Comparison of ENCODE assay signal across 22 cellular contexts in the genomic region with DNA sequence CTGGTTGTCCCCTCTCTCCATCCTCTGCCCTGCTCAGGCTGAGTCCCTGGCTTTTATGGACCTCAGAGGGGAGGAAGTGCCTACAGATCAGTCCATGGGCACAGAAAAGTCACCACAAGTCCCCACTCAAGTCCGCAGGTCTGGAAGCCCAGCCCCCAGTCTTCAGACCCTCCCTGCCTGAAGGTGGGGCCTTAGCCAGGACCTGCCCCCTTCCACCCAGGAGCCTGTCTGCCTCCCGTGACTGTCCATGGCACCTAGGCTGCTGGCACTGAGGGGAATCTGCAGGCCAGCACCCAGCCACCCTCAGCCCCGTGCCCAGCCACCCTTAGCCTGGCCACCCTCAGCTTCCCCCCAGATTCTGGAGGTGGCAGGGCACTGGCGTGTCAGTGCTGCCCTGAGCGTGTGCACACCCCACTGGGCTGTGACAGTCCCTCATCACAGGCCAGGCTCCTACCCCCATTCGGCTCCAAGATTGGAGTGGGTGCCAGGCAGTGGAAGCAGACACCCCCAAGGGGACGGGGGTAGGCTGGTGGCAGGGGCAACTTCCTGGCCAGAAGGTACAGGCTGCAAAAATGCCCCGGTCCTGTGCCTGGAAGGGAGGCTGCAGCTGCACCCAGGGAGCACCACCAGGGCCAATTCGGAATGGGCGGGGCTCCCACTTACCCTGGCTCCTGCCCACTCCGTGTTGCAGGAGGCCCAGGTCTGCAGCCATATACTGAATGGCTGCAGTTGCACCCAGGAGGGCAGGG.
A peak's percentile ranks its signal among the peaks of the same experiment; 100 is the strongest.
DNase-seq lines count a peak whose midpoint lies in the region; ATAC-seq, FAIRE-seq and TF ChIP-seq lines count a peak whose summit lies in the region.
"Had no signal": no experiment of that assay in that cellular context is flagged by ENCODE, and none has a peak within 500 bp of the region (broad histone marks: within the 10 kb centered on the region; RNA-seq: fewer than 3 reads in every experiment).

No MANE protein-coding gene starts in this region.

- H3K9me3 ChIP-seq in H1 (ENCODE audit: insufficient read depth in 2 of 2, low read depth in 1 of 2, low read length in 1 of 2) (peaks cover 6 to 8% of the 10 kb centered on the region in 2 experiments; a peak in 3 of 4 replicates), spleen (peaks cover 0 to 4% (median 0%) of the 10 kb centered on the region in 8 donors)
- H3K9me3 ChIP-seq: A549, Peyer's patch had no signal

- no peak overlapping the region for H3K23ac ChIP-seq in H1 (ENCODE audit: insufficient read length)

- H3K4me3 ChIP-seq in H1 (ENCODE audit: extremely low read depth in 1 of 4, insufficient read depth in 2 of 4, low read depth in 3 of 4, low read length in 4 of 4) (no peak overlapping the region), spleen (no peak overlapping the region)
- H3K4me3 ChIP-seq: A549, Peyer's patch had no signal

- H3K27me3 ChIP-seq in H1 (replicated peaks in 1 of 4; ENCODE audit: control insufficient read depth in 3 of 4, extremely low read depth in 1 of 4, insufficient read depth in 3 of 4, low read length in 3 of 4) (no peaks in the 10 kb centered on the region), spleen (replicated peaks in 1 of 7) (peaks cover 0 to 9% (median 0%) of the 10 kb centered on the region in 7 donors)
- H3K27me3 ChIP-seq: Peyer's patch had no signal

- H3K27ac ChIP-seq in H1 (ENCODE audit: low read depth, low read length) (no peak overlapping the region), spleen (no peak overlapping the region)
- H3K27ac ChIP-seq: A549, Peyer's patch had no signal

- H3K23me2 ChIP-seq in H1 (ENCODE audit: low read depth, low read length) = no peaks in the 10 kb centered on the region

- H3K36me3 ChIP-seq in H1 (ENCODE audit: control insufficient read depth in 2 of 4, insufficient read depth in 4 of 4, low read length in 3 of 4) (no peaks in the 10 kb centered on the region), spleen (no peaks in the 10 kb centered on the region)
- H3K36me3 ChIP-seq: Peyer's patch had no signal

- 95% methylated on average over 11 of the region's 11 CpGs; no CpG with 5 or more reads in 1 of the 2 experiments for WGBS in H1 (ENCODE audit: extremely low coverage in 1 of 2, insufficient coverage in 1 of 2, insufficient read length in 1 of 2, insufficient replicate concordance in 2 of 2, low coverage in 1 of 2, low lambda C conversion rate in 2 of 2, missing lambda C conversion rate in 1 of 2), 2 experiments
- WGBS in spleen, 5 donors = 78 to 92% (median 87%) methylated on average over 4 to 11 of the region's 11 CpGs

- TF ChIP-seq CTCF in H1 (IDR thresholded peaks at IDR 0.05; ENCODE audit: control extremely low read depth in 1 of 3, insufficient read depth in 1 of 3, low read depth in 1 of 3, low read length in 3 of 3) = no peak
- TF ChIP-seq CTCF in spleen (IDR thresholded peaks at IDR 0.05 in 8 of 11, conservative IDR thresholded peaks at IDR 0.05 in 3 of 11) = no peak

- H2BK12ac ChIP-seq in H1 (ENCODE audit: low read depth, low read length) = peak overlapping the region; percentile 77; the same call in 1 of the 2 replicates

- intact Hi-C loops in spleen (cut with DNase I; ENCODE audit: low total_unique reads) = no loop called here

- H3K4me2 ChIP-seq in H1 (ENCODE audit: insufficient read depth in 1 of 2, low read depth in 2 of 2, low read length in 2 of 2) = no peak overlapping the region
- H3K4me2 ChIP-seq: A549 had no signal

- no peaks in the 10 kb centered on the region for H3K79me2 ChIP-seq in H1 (ENCODE audit: control insufficient read depth in 1 of 2, insufficient read depth in 2 of 2, low read length in 2 of 2)

- no peak overlapping the region for H4K5ac ChIP-seq in H1 (ENCODE audit: insufficient read length, low read depth, low read length)

- peaks cover 0 to 3% (median 1%) of the 10 kb centered on the region in 4 experiments; a peak in 2 of 7 replicates for H3K4me1 ChIP-seq in H1 (replicated peaks in 1 of 4; ENCODE audit: control insufficient read depth in 3 of 4, insufficient read depth in 4 of 4, low read length in 3 of 4)
- H3K4me1 ChIP-seq in spleen = no peaks in the 10 kb centered on the region
- H3K4me1 ChIP-seq: A549, Peyer's patch had no signal

- DNase-seq in stimulated activated naive CD8-positive, alpha-beta T cell treated with anti-CD3 and anti-CD28 coated beads, Interleukin-15, amount 100 ng/mL, for 72 hours = no peak
- no peak for DNase-seq in stimulated activated naive CD8-positive, alpha-beta T cell treated with anti-CD3 and anti-CD28 coated beads, Interleukin-15, Interleukin-2, amounts not matched to agents 100 U/mL and 50 U/mL, for 24 hours
- DNase-seq in H1 (ENCODE audit: low read depth in 1 of 2, low spot score in 2 of 2) = no peak
- DNase-seq in spleen = peak; percentile 65
- no peak for DNase-seq in NCI-H2107 treated with DMSO at 0.1 percent for 48 hours (lab: John Stamatoyannopoulos, UW; ENCODE audit: unreplicated experiment)
- no peak for DNase-seq in pons (ENCODE audit: low spot score)
- DNase-seq: DMS53, EL, GF-D8, HCEC 1CT, Kasumi-1, NCI-H1694, NCI-H2081, NCI-H2171 treated with DMSO at 0.1 percent for 48 hours, Peyer's patch had no signal

- H3K18ac ChIP-seq in H1 (ENCODE audit: extremely low read depth, low read length) = peak overlapping the region; percentile 78

- ATAC-seq in stimulated activated naive CD8-positive, alpha-beta T cell treated with anti-CD3 and anti-CD28 coated beads, Interleukin-15, amount 100 ng/mL, for 72 hours = peak; percentile 49
- no peak for ATAC-seq in stimulated activated naive CD8-positive, alpha-beta T cell treated with anti-CD3 and anti-CD28 coated beads, Interleukin-15, Interleukin-2, amounts not matched to agents 100 U/mL and 50 U/mL, for 24 hours
- ATAC-seq in HG03159 (IDR thresholded peaks at IDR 0.05; ENCODE audit: unreplicated experiment) = no peak
- ATAC-seq: A549 had no signal

- 0 out of 2 replicates have a peak overlapping the region, but pooled peaks have one; percentile 99 for H2BK15ac ChIP-seq in H1 (ENCODE audit: low read length)

- no peaks in the 10 kb centered on the region for H3K79me1 ChIP-seq in H1 (ENCODE audit: low read depth, low read length)

- H3K4me1 Mint-ChIP-seq in stimulated activated naive CD8-positive, alpha-beta T cell treated with anti-CD3 and anti-CD28 coated beads, Interleukin-15, amount 100 ng/mL, for 72 hours = no peaks in the 10 kb centered on the region
- H3K4me1 Mint-ChIP-seq: B cell had no signal

- no peaks in the 10 kb centered on the region for H3K9me3 Mint-ChIP-seq in stimulated activated naive CD8-positive, alpha-beta T cell treated with anti-CD3 and anti-CD28 coated beads, Interleukin-15, amount 100 ng/mL, for 72 hours
- H3K9me3 Mint-ChIP-seq: IgD-negative memory B cell had no signal

- H4K8ac ChIP-seq in H1 (ENCODE audit: extremely low read depth, insufficient read depth, low read length) = peak overlapping the region; percentile 9

- H3K4me3 Mint-ChIP-seq in stimulated activated naive CD8-positive, alpha-beta T cell treated with anti-CD3 and anti-CD28 coated beads, Interleukin-15, amount 100 ng/mL, for 72 hours = no peak overlapping the region
- H3K4me3 Mint-ChIP-seq: B cell, CD14-positive monocyte, IgD-negative memory B cell had no signal

- H4K20me1 ChIP-seq in H1 (replicated peaks in 1 of 2; ENCODE audit: control insufficient read depth in 1 of 2, insufficient read depth in 2 of 2, low read length in 2 of 2) = no peaks in the 10 kb centered on the region

- POLR2A ChIA-PET in H1 (lab: Charles Lee; ENCODE audit: partially characterized antibody) = interaction anchor here (3.8 kb wide), 1 partner anchor 9 kb away, joined by 13 read pairs; no protein-coding TSS in a partner anchor

- peaks cover 23% of the 10 kb centered on the region for H3K27me3 Mint-ChIP-seq in stimulated activated naive CD8-positive, alpha-beta T cell treated with anti-CD3 and anti-CD28 coated beads, Interleukin-15, amount 100 ng/mL, for 72 hours

- H2BK5ac ChIP-seq in H1 (ENCODE audit: low read depth, low read length) = peak overlapping the region; percentile 68; the same call in 1 of the 2 replicates

- no peak overlapping the region for H2AFZ ChIP-seq in H1 (ENCODE audit: low read length)

- no peak overlapping the region for H3K9ac ChIP-seq in H1 (replicated peaks in 1 of 4; ENCODE audit: extremely low read depth in 1 of 4, low read depth in 3 of 4, low read length in 3 of 4)

- no peak overlapping the region for H3K4ac ChIP-seq in H1 (replicated peaks; ENCODE audit: insufficient read length, low read depth, low read length)

- H2BK20ac ChIP-seq in H1 (ENCODE audit: low read length) = peak overlapping the region; percentile 93; the same call in 1 of the 2 replicates

- CTCF ChIA-PET in H1 (lab: Charles Lee; ENCODE audit: partially characterized antibody) = interaction anchor here (0.8 to 2.0 kb wide), 7 partner anchors 11 to 133 kb away, joined by 3 to 4 read pairs (median 3); no protein-coding TSS in a partner anchor

- TF ChIP-seq EP300 in H1 (IDR thresholded peaks at IDR 0.05; ENCODE audit: borderline replicate concordance in 1 of 2, low read depth in 2 of 2, low read length in 2 of 2) = no peak

- H2BK120ac ChIP-seq in H1 (replicated peaks; ENCODE audit: low read depth, low read length) = peak overlapping the region; percentile 90

- peak overlapping the region; percentile 90; the same call in 1 of the 2 replicates for H2AK5ac ChIP-seq in H1 (ENCODE audit: low read depth, low read length)

- no peak overlapping the region for H3K27ac Mint-ChIP-seq in stimulated activated naive CD8-positive, alpha-beta T cell treated with anti-CD3 and anti-CD28 coated beads, Interleukin-15, amount 100 ng/mL, for 72 hours
- H3K27ac Mint-ChIP-seq: B cell, CD14-positive monocyte, IgD-negative memory B cell had no signal

- TF ChIP-seq POLR2A in H1 (IDR thresholded peaks at IDR 0.05; ENCODE audit: control extremely low read depth in 1 of 2, low read depth in 2 of 2, low read length in 2 of 2) (no peak), spleen (IDR thresholded peaks at IDR 0.05) (no peak)

- no peak for TF ChIP-seq RAD21 in H1 (IDR thresholded peaks at IDR 0.05 in 1 of 2, conservative IDR thresholded peaks at IDR 0.05 in 1 of 2; ENCODE audit: low read depth in 2 of 2, low read length in 2 of 2)

- peak overlapping the region; percentile 89 for H4K91ac ChIP-seq in H1 (replicated peaks; ENCODE audit: insufficient read length, low read length)

- FAIRE-seq in H1 (lab: Jason Lieb, UNC) = no peak
- FAIRE-seq: A549, D721Med, HTR-8/SVneo had no signal

- no peak overlapping the region for H3K14ac ChIP-seq in H1 (ENCODE audit: insufficient read length)

- no peak overlapping the region for H3K56ac ChIP-seq in H1 (replicated peaks; ENCODE audit: insufficient read length, low read depth, low read length)

TF ChIP-seq in H1, 55 proteins besides CTCF, POLR2A, EP300 and RAD21 (continues in another document):
- TF ChIP-seq TCF12 (IDR thresholded peaks at IDR 0.05; ENCODE audit: low read depth, low read length) (no peak), HDAC6 (IDR thresholded peaks at IDR 0.05; ENCODE audit: low read depth, low read length) (no peak)
- TF ChIP-seq, protein P1, sequence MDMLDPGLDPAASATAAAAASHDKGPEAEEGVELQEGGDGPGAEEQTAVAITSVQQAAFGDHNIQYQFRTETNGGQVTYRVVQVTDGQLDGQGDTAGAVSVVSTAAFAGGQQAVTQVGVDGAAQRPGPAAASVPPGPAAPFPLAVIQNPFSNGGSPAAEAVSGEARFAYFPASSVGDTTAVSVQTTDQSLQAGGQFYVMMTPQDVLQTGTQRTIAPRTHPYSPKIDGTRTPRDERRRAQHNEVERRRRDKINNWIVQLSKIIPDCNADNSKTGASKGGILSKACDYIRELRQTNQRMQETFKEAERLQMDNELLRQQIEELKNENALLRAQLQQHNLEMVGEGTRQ (IDR thresholded peaks at IDR 0.05; ENCODE audit: low read length) = no peak
